ENCODE assay signal across 8 cellular contexts in the genomic region with DNA sequence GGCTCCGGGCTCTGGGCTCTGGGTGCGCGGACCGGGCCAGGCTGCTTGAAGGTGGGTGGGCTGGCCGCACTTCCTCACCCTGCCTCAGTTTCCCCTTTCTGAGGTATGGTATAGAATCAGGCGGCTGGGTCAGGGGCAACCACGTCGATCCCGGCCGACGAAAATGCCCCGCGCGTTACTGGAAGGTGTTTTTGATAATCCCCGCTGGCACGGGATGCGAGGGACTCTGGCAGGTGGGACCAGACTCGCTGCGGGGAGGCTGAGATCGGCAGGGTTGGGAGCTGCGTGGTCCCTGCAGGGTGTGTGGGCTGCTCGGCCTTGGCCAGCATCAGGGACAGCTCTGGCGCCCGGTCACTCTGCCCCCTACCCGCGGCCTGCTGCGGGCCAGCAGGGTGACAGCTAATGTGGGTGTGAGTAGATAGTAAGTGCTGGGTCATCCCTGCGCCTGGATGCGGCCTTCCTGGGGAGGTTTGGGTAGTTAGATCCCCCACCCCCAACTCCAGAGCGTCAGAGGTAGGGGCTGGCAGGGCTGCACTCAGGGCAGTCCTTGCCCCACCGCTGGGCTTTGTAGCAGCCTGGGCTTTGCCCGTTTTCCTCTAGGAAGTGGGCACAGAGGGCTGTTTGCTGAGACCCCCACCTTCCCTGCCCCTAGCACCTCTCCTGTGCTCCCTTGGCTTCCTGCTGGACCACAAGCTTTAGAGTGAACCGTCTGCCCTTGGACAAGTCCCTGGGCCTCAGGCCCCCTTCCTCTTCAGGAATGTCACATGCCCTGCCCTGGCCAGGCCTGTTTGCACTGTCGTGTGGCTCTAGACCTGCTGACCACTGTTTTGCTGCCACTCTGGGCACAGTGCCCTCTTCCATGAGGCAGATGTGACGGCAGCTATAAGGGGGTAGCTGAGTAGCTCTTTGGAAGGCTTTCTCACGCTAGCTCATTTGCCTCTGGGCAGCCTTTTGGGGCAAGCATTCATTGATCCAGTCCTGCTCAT. TPM values are rescaled to one million over a fixed set of nuclear protein-coding genes. Genes with fewer than 3 reads are reported as not detected.
DNase-seq lines count a peak whose midpoint lies in the region; ATAC-seq, FAIRE-seq and TF ChIP-seq lines count a peak whose summit lies in the region.

No MANE protein-coding gene starts in this region.

- WGBS in A549 (ENCODE audit: missing lambda C conversion rate): 12% methylated on average over 18 of the region's 36 CpGs
- 17% methylated on average over 34 of the region's 36 CpGs; no CpG with 5 or more reads in 1 of the 2 experiments for WGBS in H1 (ENCODE audit: extremely low coverage in 1 of 2, insufficient coverage in 1 of 2, insufficient read length in 1 of 2, insufficient replicate concordance in 2 of 2, low coverage in 1 of 2, low lambda C conversion rate in 2 of 2, missing lambda C conversion rate in 1 of 2), 2 experiments
- 13% methylated on average over 31 of the region's 36 CpGs for WGBS in mesenchymal stem cell
- WGBS in testis, 2 donors: 3 to 25% methylated on average over 2 to 35 of the region's 36 CpGs

- peak overlapping the region; percentile 86 to 96 for H3K27ac ChIP-seq in A549
- no peak overlapping the region for H3K27ac ChIP-seq in SK-N-MC
- H3K27ac ChIP-seq in H1 (ENCODE audit: low read depth, low read length): no peak overlapping the region
- no peak overlapping the region for H3K27ac ChIP-seq in mesenchymal stem cell (ENCODE audit: low read length, poor library complexity, severe bottlenecking)
- peak overlapping the region; percentile 55 to 60 for H3K27ac ChIP-seq in testis

- H3K27me3 ChIP-seq in H1 (replicated peaks in 1 of 4; ENCODE audit: control insufficient read depth in 3 of 4, extremely low read depth in 1 of 4, insufficient read depth in 3 of 4, low read length in 3 of 4): peaks cover 18 to 32% (median 27%) of the 10 kb centered on the region in 4 experiments
- H3K27me3 ChIP-seq in mesenchymal stem cell (ENCODE audit: control insufficient read depth in 1 of 2, insufficient read depth in 1 of 2, low read length in 2 of 2): peaks cover 17 to 22% of the 10 kb centered on the region in 2 experiments
- no peaks in the 10 kb centered on the region for H3K27me3 ChIP-seq in testis

- H3K4me2 ChIP-seq in A549 (peak overlapping the region; percentile 92), H1 (ENCODE audit: insufficient read depth in 1 of 2, low read depth in 2 of 2, low read length in 2 of 2) (peak overlapping the region; percentile 76 to 92), mesenchymal stem cell (ENCODE audit: low read length, poor library complexity, severe bottlenecking) (peak overlapping the region; percentile 62)

- H2BK12ac ChIP-seq in H1 (ENCODE audit: low read depth, low read length): no peak overlapping the region
- no peak overlapping the region for H2BK12ac ChIP-seq in mesenchymal stem cell (ENCODE audit: low read length in 2 of 2)

- TF ChIP-seq CTCF in A549 (IDR thresholded peaks at IDR 0.05): no peak
- TF ChIP-seq CTCF in H1 (IDR thresholded peaks at IDR 0.05; ENCODE audit: control extremely low read depth in 1 of 3, insufficient read depth in 1 of 3, low read depth in 1 of 3, low read length in 3 of 3): no peak
- no peak for TF ChIP-seq CTCF in testis (IDR thresholded peaks at IDR 0.05)

- CTCF ChIA-PET in A549 (lab: Yijun Ruan, JAX) (interaction anchor here (0.8 to 0.9 kb wide), 2 partner anchors 19 to 291 kb away, joined by 3 to 4 read pairs; no protein-coding TSS in a partner anchor), H1 (lab: Charles Lee; ENCODE audit: partially characterized antibody) (interaction anchor here (0.7 to 8.6 kb wide), 9 partner anchors 8 to 73 kb away, joined by 3 to 54 read pairs (median 4); no protein-coding TSS in a partner anchor)

- peaks cover 7 to 26% of the 10 kb centered on the region in 2 experiments for H4K20me1 ChIP-seq in H1 (replicated peaks in 1 of 2; ENCODE audit: control insufficient read depth in 1 of 2, insufficient read depth in 2 of 2, low read length in 2 of 2)

- H3K4ac ChIP-seq in H1 (replicated peaks; ENCODE audit: insufficient read length, low read depth, low read length): no peak overlapping the region
- H3K4ac ChIP-seq in mesenchymal stem cell (ENCODE audit: low read depth in 1 of 2, low read length in 2 of 2): peak overlapping the region; percentile 45 to 91

- H3K9me3 ChIP-seq in A549 (no peaks in the 10 kb centered on the region), SK-N-MC (ENCODE audit: low read depth, low read length) (no peaks in the 10 kb centered on the region), H1 (ENCODE audit: insufficient read depth in 2 of 2, low read depth in 1 of 2, low read length in 1 of 2) (no peaks in the 10 kb centered on the region), mesenchymal stem cell (ENCODE audit: control insufficient read depth, low read length) (no peaks in the 10 kb centered on the region), testis (no peaks in the 10 kb centered on the region)

- peak overlapping the region; percentile 64 for H3K56ac ChIP-seq in H1 (replicated peaks; ENCODE audit: insufficient read length, low read depth, low read length)

- DNase-seq in A549 (ENCODE audit: low read depth in 1 of 2, low spot score in 1 of 2): no peak
- DNase-seq in SK-N-MC (ENCODE audit: low read depth, low spot score): no peak
- DNase-seq in H1 (ENCODE audit: low read depth in 1 of 2, low spot score in 2 of 2): peak in 1 of 2 experiments; percentile 54
- DNase-seq in mesenchymal stem cell: peak; percentile 35
- peak; percentile 68 for DNase-seq in testis
- DNase-seq in retina: no peak

- POLR2A ChIA-PET in A549 (lab: Yijun Ruan, JAX) (interaction anchor here (0.7 to 1.5 kb wide), 2 partner anchors 38 to 51 kb away, joined by 3 read pairs; no protein-coding TSS in a partner anchor), H1 (lab: Charles Lee; ENCODE audit: partially characterized antibody) (interaction anchor here (0.6 to 1.6 kb wide), 9 partner anchors 8 to 133 kb away, joined by 3 read pairs; no protein-coding TSS in a partner anchor)

- H3K23ac ChIP-seq in H1 (ENCODE audit: insufficient read length) (no peak overlapping the region), mesenchymal stem cell (ENCODE audit: low read length in 2 of 2) (peak overlapping the region in 1 of 2 experiments; percentile 66)

- H2AK5ac ChIP-seq in H1 (ENCODE audit: low read depth, low read length): no peak overlapping the region
- no peak overlapping the region for H2AK5ac ChIP-seq in mesenchymal stem cell (ENCODE audit: low read length, severe bottlenecking)

- H3K79me1 ChIP-seq in H1 (ENCODE audit: low read depth, low read length): peaks cover 4% of the 10 kb centered on the region; the same call in 1 of the 2 replicates
- peaks cover 27% of the 10 kb centered on the region for H3K79me1 ChIP-seq in mesenchymal stem cell (replicated peaks; ENCODE audit: low read length, poor library complexity, severe bottlenecking)

- TF ChIP-seq EP300 in A549 (IDR thresholded peaks at IDR 0.05) (no peak), H1 (IDR thresholded peaks at IDR 0.05; ENCODE audit: borderline replicate concordance in 1 of 2, low read depth in 2 of 2, low read length in 2 of 2) (no peak)

- intact Hi-C loops in testis (cut with DNase I; ENCODE audit: low total_unique reads): no loop called here

- H2BK15ac ChIP-seq in H1 (ENCODE audit: low read length) (no peak overlapping the region), mesenchymal stem cell (ENCODE audit: low read depth, poor library complexity, severe bottlenecking) (peak overlapping the region; percentile 73)

- no peak overlapping the region for H3K14ac ChIP-seq in H1 (ENCODE audit: insufficient read length)
- H3K14ac ChIP-seq in mesenchymal stem cell (ENCODE audit: low read length in 2 of 2): peak overlapping the region in 1 of 2 experiments; percentile 94

- H2BK120ac ChIP-seq in H1 (replicated peaks; ENCODE audit: low read depth, low read length) (no peak overlapping the region), mesenchymal stem cell (ENCODE audit: low read depth, low read length) (no peak overlapping the region)

- no peak overlapping the region for H4K5ac ChIP-seq in H1 (ENCODE audit: insufficient read length, low read depth, low read length)

- TF ChIP-seq RAD21 in A549 (conservative IDR thresholded peaks at IDR 0.05 in 1 of 2, IDR thresholded peaks at IDR 0.05 in 1 of 2) (no peak), H1 (IDR thresholded peaks at IDR 0.05 in 1 of 2, conservative IDR thresholded peaks at IDR 0.05 in 1 of 2; ENCODE audit: low read depth in 2 of 2, low read length in 2 of 2) (no peak)

- peaks cover 14% of the 10 kb centered on the region for H3K4me1 ChIP-seq in A549
- H3K4me1 ChIP-seq in H1 (replicated peaks in 1 of 4; ENCODE audit: control insufficient read depth in 3 of 4, insufficient read depth in 4 of 4, low read length in 3 of 4): peaks cover 0 to 18% (median 9%) of the 10 kb centered on the region in 4 experiments; a peak in 6 of 7 replicates
- H3K4me1 ChIP-seq in mesenchymal stem cell (ENCODE audit: control insufficient read depth, insufficient read depth, low read depth, low read length): peaks cover 28% of the 10 kb centered on the region
- peaks cover 23% of the 10 kb centered on the region for H3K4me1 ChIP-seq in testis

- FAIRE-seq in A549 (lab: Jason Lieb, UNC) (no peak), H1 (lab: Jason Lieb, UNC) (no peak)

- H3K18ac ChIP-seq in H1 (ENCODE audit: extremely low read depth, low read length) (no peak overlapping the region), mesenchymal stem cell (ENCODE audit: low read depth in 1 of 2, low read length in 2 of 2) (peak overlapping the region; percentile 88 to 91)

- ATAC-seq in A549: peak; percentile 5 to 9; a peak in 4 of 6 replicates
- ATAC-seq in GM19455 (IDR thresholded peaks at IDR 0.05; ENCODE audit: unreplicated experiment): peak; percentile 4
- ATAC-seq in HG02763 (IDR thresholded peaks at IDR 0.05; ENCODE audit: unreplicated experiment): no peak

- peaks cover 8% of the 10 kb centered on the region for H3K23me2 ChIP-seq in H1 (ENCODE audit: low read depth, low read length)

- no peak for TF ChIP-seq POLR2A in A549 (IDR thresholded peaks at IDR 0.05; ENCODE audit: low read length)
- no peak for TF ChIP-seq POLR2A in H1 (IDR thresholded peaks at IDR 0.05; ENCODE audit: control extremely low read depth in 1 of 2, low read depth in 2 of 2, low read length in 2 of 2)
- TF ChIP-seq POLR2A in testis (IDR thresholded peaks at IDR 0.05): no peak

- H4K91ac ChIP-seq in H1 (replicated peaks; ENCODE audit: insufficient read length, low read length): peak overlapping the region; percentile 5
- H4K91ac ChIP-seq in mesenchymal stem cell (ENCODE audit: low read length): peak overlapping the region; percentile 82

- no peak overlapping the region for H2BK20ac ChIP-seq in H1 (ENCODE audit: low read length)

- H3K36me3 ChIP-seq in SK-N-MC (ENCODE audit: insufficient read depth, low read length) (no peaks in the 10 kb centered on the region), H1 (ENCODE audit: control insufficient read depth in 2 of 4, insufficient read depth in 4 of 4, low read length in 3 of 4) (no peaks in the 10 kb centered on the region), mesenchymal stem cell (ENCODE audit: control insufficient read depth in 1 of 2, insufficient read depth in 2 of 2, low read depth in 1 of 2, low read length in 2 of 2) (peaks cover 0 to 25% of the 10 kb centered on the region in 2 experiments), testis (ENCODE audit: low read depth, missing control alignments) (no peaks in the 10 kb centered on the region)

- H2AFZ ChIP-seq in H1 (ENCODE audit: low read length) (no peak overlapping the region), mesenchymal stem cell (ENCODE audit: low read depth, low read length) (no peak overlapping the region)

- H2BK5ac ChIP-seq in H1 (ENCODE audit: low read depth, low read length) (no peak overlapping the region), mesenchymal stem cell (ENCODE audit: low read depth, low read length, poor library complexity, severe bottlenecking) (no peak overlapping the region)

- peak overlapping the region; percentile 87 for H3K4me3 ChIP-seq in A549
- peak overlapping the region; percentile 96 for H3K4me3 ChIP-seq in SK-N-MC
- peak overlapping the region; percentile 55 to 94 (median 68) for H3K4me3 ChIP-seq in H1 (ENCODE audit: extremely low read depth in 1 of 4, insufficient read depth in 2 of 4, low read depth in 3 of 4, low read length in 4 of 4)
- H3K4me3 ChIP-seq in mesenchymal stem cell (ENCODE audit: insufficient read depth in 1 of 2, low read depth in 1 of 2, low read length in 2 of 2): peak overlapping the region; percentile 90 to 99
- H3K4me3 ChIP-seq in testis: peak overlapping the region; percentile 83 to 85

- no peaks in the 10 kb centered on the region for H3K79me2 ChIP-seq in H1 (ENCODE audit: control insufficient read depth in 1 of 2, insufficient read depth in 2 of 2, low read length in 2 of 2)

- H3K9ac ChIP-seq in SK-N-MC (ENCODE audit: insufficient read length) (peak overlapping the region; percentile 88), H1 (replicated peaks in 1 of 4; ENCODE audit: extremely low read depth in 1 of 4, low read depth in 3 of 4, low read length in 3 of 4) (peak overlapping the region in 3 of 4 experiments; percentile 35 to 48 (median 45); a peak in 5 of 7 replicates), mesenchymal stem cell (ENCODE audit: low read length) (peak overlapping the region; percentile 98)

- H4K8ac ChIP-seq in H1 (ENCODE audit: extremely low read depth, insufficient read depth, low read length) (0 out of 2 replicates have a peak overlapping the region, but pooled peaks have one; percentile 35), mesenchymal stem cell (ENCODE audit: low read length) (peak overlapping the region; percentile 8)

RNA-seq across cellular contexts. Expression of gene TANGO2, which starts 0.6 kb away (rescaled TPM):
- polyA plus RNA-seq in A549 (2011; rRNA removed): 13.2 and 15.0 TPM in 2 replicates
- polyA plus RNA-seq in A549 (2012; cell fraction: cytosol; rRNA removed): 22.7 and 28.4 TPM in 2 replicates
- 29.8 and 35.2 TPM in 2 replicates for polyA plus RNA-seq in A549 (2012; cell fraction: nucleus; rRNA removed)
- polyA plus RNA-seq in A549 (2017; fragmentation: RNase III; extraction: RNeasy Plus Mini Kit Qiagen cat#74134 plus additional on column Dnase treatment): 13.5 to 14.1 TPM (median 13.8 TPM) in 3 replicates
- polyA minus RNA-seq in A549 (2011; rRNA and poly(A)+ RNA removed): 28.0 and 38.6 TPM in 2 replicates
- 10.1 and 13.6 TPM in 2 replicates for total RNA-seq in H1 (2021; fragmentation: NEBNext Ultra II Directional; extraction: Animal tissue kit (Norgen Biotek cat#: 25700))
- polyA plus RNA-seq in H1 (2011; rRNA removed): 18.2 and 18.4 TPM in 2 replicates
- polyA plus RNA-seq in H1 (2011; cell fraction: cytosol; rRNA removed): 18.8 TPM
- polyA plus RNA-seq in H1 (2011; cell fraction: nucleus; rRNA removed): 19.5 TPM
- 7.8 to 13.8 TPM (median 12.6 TPM) in 4 replicates for polyA plus RNA-seq in H1 (2012, experiment 1 of 2)
- 11.7 TPM for polyA plus RNA-seq in H1 (2012, experiment 2 of 2)
- 5.2 TPM for polyA plus RNA-seq in H1 (2013, experiment 1 of 2)
- polyA plus RNA-seq in H1 (2013, experiment 2 of 2): 5.0 TPM
- 32.1 and 36.1 TPM in 2 replicates for polyA minus RNA-seq in H1 (2011; rRNA and poly(A)+ RNA removed)
- 7.8 TPM for polyA minus RNA-seq in H1 (2011; cell fraction: cytosol; rRNA and poly(A)+ RNA removed)
- polyA minus RNA-seq in H1 (2011; cell fraction: nucleus; rRNA and poly(A)+ RNA removed): 11.9 TPM
- polyA plus RNA-seq in mesenchymal stem cell (2013, experiment 1 of 2): 16.0 TPM
- polyA plus RNA-seq in mesenchymal stem cell (2013, experiment 2 of 2): 16.1 TPM
- total RNA-seq in testis: 10 to 100 TPM; 13.5 to 21.5 TPM
- 19.0 TPM for polyA plus RNA-seq in testis (ENCODE audit: insufficient read depth, low read depth, low replicate concordance)

RNA-seq across cellular contexts. Expression of gene ARVCF, which starts 4.9 kb away (rescaled TPM):
- polyA plus RNA-seq in A549 (2011; rRNA removed) (0.81 and 1.1 TPM in 2 replicates), A549 (2017; fragmentation: RNase III; extraction: RNeasy Plus Mini Kit Qiagen cat#74134 plus additional on column Dnase treatment) (1.2 to 2.1 TPM (median 1.9 TPM) in 3 replicates), H1 (2011; rRNA removed) (31.0 and 68.3 TPM in 2 replicates), testis (ENCODE audit: insufficient read depth, low read depth, low replicate concordance) (21.1 TPM)
- polyA plus RNA-seq in A549 (2012; cell fraction: cytosol; rRNA removed): 1.9 and 2.2 TPM in 2 replicates
- 10.6 and 13.2 TPM in 2 replicates for polyA plus RNA-seq in A549 (2012; cell fraction: nucleus; rRNA removed)
- 1.1 and 2.8 TPM in 2 replicates for polyA minus RNA-seq in A549 (2011; rRNA and poly(A)+ RNA removed)
- 43.2 and 49.6 TPM in 2 replicates for total RNA-seq in H1 (2021; fragmentation: NEBNext Ultra II Directional; extraction: Animal tissue kit (Norgen Biotek cat#: 25700))
- polyA plus RNA-seq in H1 (2011; cell fraction: cytosol; rRNA removed): 68.4 TPM
- 444 TPM for polyA plus RNA-seq in H1 (2011; cell fraction: nucleus; rRNA removed)
- 37.9 to 61.7 TPM (median 55.2 TPM) in 4 replicates for polyA plus RNA-seq in H1 (2012, experiment 1 of 2)
- polyA plus RNA-seq in H1 (2012, experiment 2 of 2): 25.1 TPM
- polyA plus RNA-seq in H1 (2013, experiment 1 of 2): 23.2 TPM
- polyA plus RNA-seq in H1 (2013, experiment 2 of 2): 21.9 TPM
- 18.4 and 21.2 TPM in 2 replicates for polyA minus RNA-seq in H1 (2011; rRNA and poly(A)+ RNA removed)
- polyA minus RNA-seq in H1 (2011; cell fraction: cytosol; rRNA and poly(A)+ RNA removed): 28.8 TPM
- polyA minus RNA-seq in H1 (2011; cell fraction: nucleus; rRNA and poly(A)+ RNA removed): 88.4 TPM
- polyA plus RNA-seq in mesenchymal stem cell (2013, experiment 1 of 2): 3.0 TPM
- polyA plus RNA-seq in mesenchymal stem cell (2013, experiment 2 of 2): 3.2 TPM
- total RNA-seq in testis: 10 to 100 TPM; 43.2 to 57.7 TPM

RNA-seq across cellular contexts. Expression of gene DGCR8, which starts 58.6 kb away (rescaled TPM):
- polyA plus RNA-seq in A549 (2011; rRNA removed): 18.1 and 18.7 TPM in 2 replicates
- 15.6 and 16.4 TPM in 2 replicates for polyA plus RNA-seq in A549 (2012; cell fraction: cytosol; rRNA removed)
- polyA plus RNA-seq in A549 (2012; cell fraction: nucleus; rRNA removed): 65.3 and 77.7 TPM in 2 replicates
- 20.6 to 22.1 TPM (median 21.3 TPM) in 3 replicates for polyA plus RNA-seq in A549 (2017; fragmentation: RNase III; extraction: RNeasy Plus Mini Kit Qiagen cat#74134 plus additional on column Dnase treatment)
- polyA minus RNA-seq in A549 (2011; rRNA and poly(A)+ RNA removed): 16.5 and 20.6 TPM in 2 replicates
- total RNA-seq in H1 (2021; fragmentation: NEBNext Ultra II Directional; extraction: Animal tissue kit (Norgen Biotek cat#: 25700)): 42.3 and 43.7 TPM in 2 replicates
- 23.7 and 42.5 TPM in 2 replicates for polyA plus RNA-seq in H1 (2011; rRNA removed)
- 36.9 TPM for polyA plus RNA-seq in H1 (2011; cell fraction: cytosol; rRNA removed)
- polyA plus RNA-seq in H1 (2011; cell fraction: nucleus; rRNA removed): 172 TPM
- 33.0 to 43.7 TPM (median 38.6 TPM) in 4 replicates for polyA plus RNA-seq in H1 (2012, experiment 1 of 2)
- polyA plus RNA-seq in H1 (2012, experiment 2 of 2): 12.7 TPM
- 26.6 TPM for polyA plus RNA-seq in H1 (2013, experiment 1 of 2)
- polyA plus RNA-seq in H1 (2013, experiment 2 of 2): 22.8 TPM
- polyA minus RNA-seq in H1 (2011; rRNA and poly(A)+ RNA removed): 31.8 and 33.0 TPM in 2 replicates
- polyA minus RNA-seq in H1 (2011; cell fraction: cytosol; rRNA and poly(A)+ RNA removed): 26.9 TPM
- 60.0 TPM for polyA minus RNA-seq in H1 (2011; cell fraction: nucleus; rRNA and poly(A)+ RNA removed)
- 11.9 TPM for polyA plus RNA-seq in mesenchymal stem cell (2013, experiment 1 of 2)
- polyA plus RNA-seq in mesenchymal stem cell (2013, experiment 2 of 2): 11.1 TPM
- total RNA-seq in testis: 10 to 100 TPM; 64.8 to 83.7 TPM
- 44.4 TPM for polyA plus RNA-seq in testis (ENCODE audit: insufficient read depth, low read depth, low replicate concordance)

Comparison
In these comparisons a context has a peak if more than half of its experiments do, and no peak if none do; other contexts are left out.
1. DNase-seq: peak in mesenchymal stem cell (single experiment) and testis (single experiment); none in A549 (0 of 2), SK-N-MC (single experiment) and retina (single experiment).
2. H3K27ac ChIP-seq: peak in A549 (2 of 2) and testis (2 of 2); none in SK-N-MC (single experiment), H1 (single experiment) and mesenchymal stem cell (single experiment).
3. H3K9ac ChIP-seq: peak in every context shown above with its lines; median percentile 98 in mesenchymal stem cell; 88 in SK-N-MC; 45 in H1.
4. Of the 18 proteins assayed by ChIP-seq in both H1 and A549: peak only in H1: none; only in A549: none; in both: PHF8; in neither: 17.
5. Peak in every context shown above with its lines, with median percentiles within 50 percentile points of each other: H3K4me2 ChIP-seq and H3K4me3 ChIP-seq.